13 cellular contexts compared by ENCODE assay signal in genomic region chr7:98922392-98923107, GRCh38. TPM values are rescaled to one million over a fixed set of nuclear protein-coding genes. Genes with fewer than 3 reads are reported as not detected.
DNase-seq lines count a peak whose midpoint lies in the region; ATAC-seq and TF ChIP-seq lines count a peak whose summit lies in the region.
"Had no signal": no experiment of that assay in that cellular context is flagged by ENCODE, and none has a peak within 500 bp of the region (broad histone marks: within the 10 kb centered on the region; RNA-seq: fewer than 3 reads in every experiment).

No MANE protein-coding gene starts in this region.

- intact Hi-C loops in CD4-positive, alpha-beta memory T cell (cut with micrococcal nuclease): no loop called here
- intact Hi-C loops in Calu3 (cut with micrococcal nuclease; ENCODE audit: unreplicated experiment): no loop called here

- no peak overlapping the region for H3K4ac ChIP-seq in neuronal stem cell (ENCODE audit: low read length)

- no peak overlapping the region for H3K4me3 Mint-ChIP-seq in CD4-positive, alpha-beta memory T cell
- H3K4me3 Mint-ChIP-seq in endodermal cell (no peak overlapping the region), nephron progenitor cell (no peak overlapping the region), Calu3 (ENCODE audit: low read depth, unreplicated experiment) (no peak overlapping the region)
- H3K4me3 Mint-ChIP-seq: activated T-cell treated with anti-CD3 and anti-CD28 coated beads, Interleukin-2, amount 50 U/mL, for 4 hours had no signal

- H3K27ac Mint-ChIP-seq in CD4-positive, alpha-beta memory T cell: peak overlapping the region in 4 of 7 donors; percentile 46 to 93 (median 54)
- H3K27ac Mint-ChIP-seq in endodermal cell (peak overlapping the region; percentile 46), nephron progenitor cell (peak overlapping the region; percentile 77), Calu3 (ENCODE audit: unreplicated experiment) (no peak overlapping the region)

- no peak overlapping the region for H2AK5ac ChIP-seq in neuronal stem cell (ENCODE audit: low read depth, low read length)

- TF ChIP-seq CTCF in endodermal cell (conservative IDR thresholded peaks at IDR 0.05) (no peak), nephron progenitor cell (IDR thresholded peaks at IDR 0.05) (no peak), Calu3 (IDR thresholded peaks at IDR 0.05; ENCODE audit: unreplicated experiment) (no peak)

- BruUV-seq in Calu3 (replicated peaks; lab: Mats Ljungman, UMichigan): no TSS peak

- H3K27me3 ChIP-seq in CD4-positive, alpha-beta memory T cell (ENCODE audit: insufficient read depth, low read length): no peaks in the 10 kb centered on the region
- no peaks in the 10 kb centered on the region for H3K27me3 ChIP-seq in endodermal cell (ENCODE audit: control insufficient read depth, insufficient read depth, low read length, poor library complexity, severe bottlenecking)
- H3K27me3 ChIP-seq in neuronal stem cell (ENCODE audit: control insufficient read depth in 3 of 3, insufficient read depth in 3 of 3, low read depth in 1 of 3, low read length in 3 of 3): no peaks in the 10 kb centered on the region

- H4K91ac ChIP-seq in neuronal stem cell (ENCODE audit: low read depth, low read length, poor library complexity): no peak overlapping the region

- no peak overlapping the region for H2BK120ac ChIP-seq in neuronal stem cell (ENCODE audit: low read depth, low read length)

- no peak for DNase-seq in CD4-positive, alpha-beta memory T cell
- DNase-seq in NCI-H2196 (lab: John Stamatoyannopoulos, UW; ENCODE audit: unreplicated experiment) (peak; percentile 40), endodermal cell (no peak), nephron progenitor cell (no peak), NCI-H1048 (lab: John Stamatoyannopoulos, UW) (no peak), neuronal stem cell (ENCODE audit: low spot score) (no peak), Calu3 (no peak)
- DNase-seq: activated T-cell treated with anti-CD3 and anti-CD28 coated beads, Interleukin-2, amount 50 U/mL, for 4 hours; GDM1 had no signal

- no peak overlapping the region for H3K14ac ChIP-seq in neuronal stem cell (ENCODE audit: low read length)

- H3K9me3 ChIP-seq in CD4-positive, alpha-beta memory T cell (ENCODE audit: control insufficient read depth in 1 of 2, low read length in 2 of 2): no peaks in the 10 kb centered on the region
- H3K9me3 ChIP-seq in endodermal cell (ENCODE audit: control insufficient read depth, low read length): no peaks in the 10 kb centered on the region
- no peaks in the 10 kb centered on the region for H3K9me3 ChIP-seq in neuronal stem cell (replicated peaks in 1 of 2; ENCODE audit: control insufficient read depth in 2 of 2, insufficient read depth in 1 of 2, low read depth in 1 of 2, low read length in 2 of 2)
- H3K9me3 ChIP-seq: thoracic aorta had no signal

- H3K79me1 ChIP-seq in neuronal stem cell (ENCODE audit: low read depth, low read length): no peaks in the 10 kb centered on the region

- H2BK15ac ChIP-seq in neuronal stem cell (ENCODE audit: low read length): no peak overlapping the region

- 95 to 98% methylated on average over 7 to 12 of the region's 12 CpGs for WGBS in endodermal cell (ENCODE audit: insufficient coverage in 1 of 2, insufficient read length in 1 of 2), 2 experiments
- no CpG with 5 or more reads among the region's 12 CpGs for WGBS in neuronal stem cell (ENCODE audit: extremely low coverage in 2 of 2, insufficient read length in 2 of 2, insufficient replicate concordance in 1 of 2), 2 donors

- H3K4me1 ChIP-seq in CD4-positive, alpha-beta memory T cell (ENCODE audit: insufficient read depth, low read length): no peaks in the 10 kb centered on the region
- no peaks in the 10 kb centered on the region for H3K4me1 ChIP-seq in endodermal cell (ENCODE audit: control insufficient read depth, insufficient read depth, low read length)
- H3K4me1 ChIP-seq in neuronal stem cell (ENCODE audit: control insufficient read depth in 2 of 2, insufficient read depth in 1 of 2, low read depth in 1 of 2, low read length in 2 of 2): no peaks in the 10 kb centered on the region

- peaks cover 66 to 83% of the 10 kb centered on the region in 2 donors for H3K36me3 Mint-ChIP-seq in CD4-positive, alpha-beta memory T cell
- H3K36me3 Mint-ChIP-seq in endodermal cell (ENCODE audit: low read depth) (peaks cover 89% of the 10 kb centered on the region), nephron progenitor cell (ENCODE audit: low read depth) (peaks cover 92% of the 10 kb centered on the region), Calu3 (ENCODE audit: insufficient read depth, unreplicated experiment) (peaks cover 28% of the 10 kb centered on the region)

- H2AFZ ChIP-seq in neuronal stem cell (ENCODE audit: low read length): no peak overlapping the region

- no peak overlapping the region for H3K23ac ChIP-seq in neuronal stem cell (ENCODE audit: low read depth, low read length, poor library complexity)

- peaks cover 0 to 8% (median 3%) of the 10 kb centered on the region in 4 donors for H3K4me1 Mint-ChIP-seq in CD4-positive, alpha-beta memory T cell
- H3K4me1 Mint-ChIP-seq in endodermal cell (no peaks in the 10 kb centered on the region), nephron progenitor cell (no peaks in the 10 kb centered on the region), Calu3 (ENCODE audit: low read depth, unreplicated experiment) (peaks cover 7% of the 10 kb centered on the region)

- H3K27me3 Mint-ChIP-seq in CD4-positive, alpha-beta memory T cell: no peaks in the 10 kb centered on the region
- H3K27me3 Mint-ChIP-seq in endodermal cell (ENCODE audit: insufficient read depth): no peaks in the 10 kb centered on the region
- H3K27me3 Mint-ChIP-seq in nephron progenitor cell (ENCODE audit: low read depth, poor library complexity): peaks cover 2% of the 10 kb centered on the region
- H3K27me3 Mint-ChIP-seq in Calu3 (ENCODE audit: unreplicated experiment): no peaks in the 10 kb centered on the region

- no peak overlapping the region for H3K4me3 ChIP-seq in CD4-positive, alpha-beta memory T cell (ENCODE audit: low read length in 2 of 2)
- H3K4me3 ChIP-seq in endodermal cell (ENCODE audit: low read length): no peak overlapping the region
- no peak overlapping the region for H3K4me3 ChIP-seq in neuronal stem cell (ENCODE audit: low read length in 2 of 2)
- H3K4me3 ChIP-seq: thoracic aorta had no signal

- no peak overlapping the region for H3K27ac ChIP-seq in CD4-positive, alpha-beta memory T cell (ENCODE audit: low read depth, low read length)
- H3K27ac ChIP-seq in endodermal cell (ENCODE audit: low read depth, low read length) (no peak overlapping the region), neuronal stem cell (replicated peaks; ENCODE audit: low read length) (no peak overlapping the region)
- H3K27ac ChIP-seq: thoracic aorta had no signal

- H3K9ac ChIP-seq in endodermal cell (ENCODE audit: extremely low read depth, low read length, poor library complexity, severe bottlenecking) (no peak overlapping the region), neuronal stem cell (ENCODE audit: low read depth, low read length, poor library complexity) (no peak overlapping the region)

- H2BK5ac ChIP-seq in neuronal stem cell (ENCODE audit: low read length): no peak overlapping the region

- H2BK12ac ChIP-seq in neuronal stem cell (ENCODE audit: low read length): no peak overlapping the region

- POLR2A ChIA-PET in CD4-positive, alpha-beta memory T cell (lab: Charles Lee; ENCODE audit: partially characterized antibody): interaction anchor here (1.7 kb wide), 1 partner anchor 8 kb away, joined by 3 read pairs; no protein-coding TSS in a partner anchor

- ATAC-seq in HG03139 (IDR thresholded peaks at IDR 0.05; ENCODE audit: unreplicated experiment): no peak
- ATAC-seq: activated T-cell treated with anti-CD3 and anti-CD28 coated beads, Interleukin-2, amount 50 U/mL, for 4 hours had no signal

- peaks cover 77% of the 10 kb centered on the region for H3K36me3 ChIP-seq in CD4-positive, alpha-beta memory T cell (ENCODE audit: insufficient read depth, low read length)
- H3K36me3 ChIP-seq in endodermal cell (ENCODE audit: control insufficient read depth, insufficient read depth, low read length): peaks cover 91% of the 10 kb centered on the region
- peaks cover 51 to 96% of the 10 kb centered on the region in 2 donors for H3K36me3 ChIP-seq in neuronal stem cell (replicated peaks in 1 of 2; ENCODE audit: control insufficient read depth in 2 of 2, insufficient read depth in 2 of 2, low read length in 2 of 2)

- no peak overlapping the region for H3K4me2 ChIP-seq in neuronal stem cell (ENCODE audit: insufficient read depth, low read length, poor library complexity, severe bottlenecking)

- no peak overlapping the region for H4K8ac ChIP-seq in neuronal stem cell (ENCODE audit: low read depth, low read length)

- H3K18ac ChIP-seq in neuronal stem cell (ENCODE audit: low read length): no peak overlapping the region

- no peaks in the 10 kb centered on the region for H3K9me3 Mint-ChIP-seq in CD4-positive, alpha-beta memory T cell
- no peaks in the 10 kb centered on the region for H3K9me3 Mint-ChIP-seq in endodermal cell
- H3K9me3 Mint-ChIP-seq in nephron progenitor cell: no peaks in the 10 kb centered on the region
- H3K9me3 Mint-ChIP-seq in Calu3 (ENCODE audit: low read depth, unreplicated experiment): no peaks in the 10 kb centered on the region
- H3K9me3 Mint-ChIP-seq: activated T-cell treated with anti-CD3 and anti-CD28 coated beads, Interleukin-2, amount 50 U/mL, for 4 hours had no signal

- CTCF ChIA-PET in CD4-positive, alpha-beta memory T cell (lab: Charles Lee; ENCODE audit: partially characterized antibody): interaction anchor here (0.9 kb wide), 1 partner anchor 13 kb away, joined by 3 read pairs; no protein-coding TSS in a partner anchor
- CTCF ChIA-PET in Calu3 (lab: Charles Lee): no interaction called here

RNA-seq across cellular contexts. Expression of gene TRRAP, which starts 44.2 kb away (rescaled TPM):
- total RNA-seq in CD4-positive, alpha-beta memory T cell: 10 to 100 TPM; 83.3 to 89.9 TPM
- polyA plus RNA-seq in CD4-positive, alpha-beta memory T cell: 1 to 10 TPM in 1 of 2 donors, under 1 TPM in 1; 0.42 to 8.7 TPM
- 10 to 100 TPM; 64.3 to 68.8 TPM for total RNA-seq in endodermal cell
- 29.8 TPM for polyA plus RNA-seq in endodermal cell (2013, experiment 1 of 2)
- 30.4 TPM for polyA plus RNA-seq in endodermal cell (2013, experiment 2 of 2)
- polyA plus RNA-seq in neuronal stem cell (2013, experiment 1 of 2): 11.5 TPM
- polyA plus RNA-seq in neuronal stem cell (2013, experiment 2 of 2): 11.9 TPM
- total RNA-seq in Calu3 (2022): 28.0 and 30.9 TPM in 2 replicates

RNA-seq across cellular contexts. Expression of gene TMEM130, which starts 52.7 kb away (rescaled TPM):
- not detected for total RNA-seq in CD4-positive, alpha-beta memory T cell
- not detected for polyA plus RNA-seq in CD4-positive, alpha-beta memory T cell
- total RNA-seq in endodermal cell: under 1 TPM in 1 of 2 donors, not detected in 1; 0.15 TPM
- 6.2 TPM for polyA plus RNA-seq in endodermal cell (2013, experiment 1 of 2)
- 5.8 TPM for polyA plus RNA-seq in endodermal cell (2013, experiment 2 of 2)
- 6.8 TPM for polyA plus RNA-seq in neuronal stem cell (2013, experiment 1 of 2)
- polyA plus RNA-seq in neuronal stem cell (2013, experiment 2 of 2): 7.0 TPM
- total RNA-seq in Calu3 (2022): not detected in 2 replicates
- total RNA-seq: activated T-cell treated with anti-CD3 and anti-CD28 coated beads, Interleukin-2, amount 50 U/mL, for 4 hours; HT1080; pulmonary artery endothelial cell had no signal
